In the genomic region with DNA sequence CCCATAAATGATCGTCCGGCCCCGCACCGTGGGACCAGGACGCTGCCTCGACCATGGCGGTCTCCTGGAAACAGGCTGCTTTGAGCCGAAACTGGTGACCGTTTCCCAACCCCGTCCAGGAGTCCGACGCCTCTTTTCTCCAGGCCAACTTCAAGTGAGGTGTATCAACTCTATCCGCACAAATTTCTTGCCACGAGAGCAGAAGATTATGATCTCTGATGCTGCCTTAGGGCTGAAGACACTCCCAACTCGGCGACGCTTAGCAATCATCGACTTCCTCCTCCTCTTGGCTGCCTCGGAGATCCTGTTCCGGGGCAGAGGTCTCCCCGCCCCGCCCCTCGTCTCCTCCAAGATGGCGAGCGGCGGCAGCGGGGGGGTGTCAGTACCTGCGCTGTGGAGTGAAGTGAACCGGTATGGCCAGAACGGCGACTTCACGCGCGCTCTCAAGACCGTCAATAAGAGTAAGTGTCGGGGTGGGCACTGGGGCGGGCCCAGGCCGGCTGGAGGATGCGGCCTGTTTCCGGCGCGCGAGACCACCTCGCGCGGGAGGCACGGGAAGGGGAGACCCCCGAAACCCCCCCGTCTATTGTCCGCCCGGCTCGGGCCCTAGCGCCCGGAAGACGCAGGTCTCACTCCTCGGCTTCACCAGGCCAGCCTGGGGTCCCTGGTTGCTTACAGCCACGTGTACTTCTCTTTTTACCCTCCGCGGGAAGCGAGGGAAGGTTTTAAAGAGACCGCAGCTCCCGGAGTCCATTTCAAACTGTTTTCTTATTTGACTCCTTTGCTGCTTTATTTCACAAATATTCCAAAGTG, we compare ENCODE assay signal across 1 cellular context.
TF ChIP-seq lines count a peak whose summit lies in the region.

A gene with protein sequence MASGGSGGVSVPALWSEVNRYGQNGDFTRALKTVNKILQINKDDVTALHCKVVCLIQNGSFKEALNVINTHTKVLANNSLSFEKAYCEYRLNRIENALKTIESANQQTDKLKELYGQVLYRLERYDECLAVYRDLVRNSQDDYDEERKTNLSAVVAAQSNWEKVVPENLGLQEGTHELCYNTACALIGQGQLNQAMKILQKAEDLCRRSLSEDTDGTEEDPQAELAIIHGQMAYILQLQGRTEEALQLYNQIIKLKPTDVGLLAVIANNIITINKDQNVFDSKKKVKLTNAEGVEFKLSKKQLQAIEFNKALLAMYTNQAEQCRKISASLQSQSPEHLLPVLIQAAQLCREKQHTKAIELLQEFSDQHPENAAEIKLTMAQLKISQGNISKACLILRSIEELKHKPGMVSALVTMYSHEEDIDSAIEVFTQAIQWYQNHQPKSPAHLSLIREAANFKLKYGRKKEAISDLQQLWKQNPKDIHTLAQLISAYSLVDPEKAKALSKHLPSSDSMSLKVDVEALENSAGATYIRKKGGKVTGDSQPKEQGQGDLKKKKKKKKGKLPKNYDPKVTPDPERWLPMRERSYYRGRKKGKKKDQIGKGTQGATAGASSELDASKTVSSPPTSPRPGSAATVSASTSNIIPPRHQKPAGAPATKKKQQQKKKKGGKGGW (plus strand): TSS at position 334 of the 813 bp plus-strand sequence. CDS start 19 bp downstream, at position 353.

TF ChIP-seq in HepG2, 621 proteins besides CTCF, POLR2A, EP300 and RAD21 (continued from another document and continues in another):
- TF ChIP-seq ETS1 (CRISPR knock-in tag; IDR thresholded peaks at IDR 0.05) (no peak), ZNF260 (CRISPR knock-in tag; IDR thresholded peaks at IDR 0.05; ENCODE audit: borderline replicate concordance, low read depth) (no peak), KDM5A (IDR thresholded peaks at IDR 0.05; ENCODE audit: borderline replicate concordance, low read length) (peak; percentile 73), ZNF552 (CRISPR knock-in tag; IDR thresholded peaks at IDR 0.05; ENCODE audit: borderline replicate concordance) (no peak), RXRA (CRISPR knock-in tag; IDR thresholded peaks at IDR 0.05) (peak; percentile 60), AKAP8 (CRISPR knock-in tag; IDR thresholded peaks at IDR 0.05) (no peak), ZMYM3 (CRISPR knock-in tag; IDR thresholded peaks at IDR 0.05) (no peak), ATF7 (IDR thresholded peaks at IDR 0.05) (no peak), ATF7 (CRISPR knock-in tag; IDR thresholded peaks at IDR 0.05) (no peak), THYN1 (CRISPR knock-in tag; IDR thresholded peaks at IDR 0.05; ENCODE audit: borderline replicate concordance, low read depth) (no peak), ZNF709 (CRISPR knock-in tag; IDR thresholded peaks at IDR 0.05) (no peak), ELF1 (CRISPR knock-in tag; IDR thresholded peaks at IDR 0.05) (peak; percentile 81), ZNF619 (CRISPR knock-in tag; IDR thresholded peaks at IDR 0.05) (0 out of 2 replicates have a peak, but pooled peaks have one; percentile 70), EZH2 (conservative IDR thresholded peaks at IDR 0.05; ENCODE audit: low read depth, low read length) (no peak), FOXA1 (IDR thresholded peaks at IDR 0.05) (no peak), FOXA1 (CRISPR knock-in tag; IDR thresholded peaks at IDR 0.05) (0 out of 2 replicates have a peak, but pooled peaks have one; percentile 8), RCOR2 (CRISPR knock-in tag; IDR thresholded peaks at IDR 0.05) (no peak), ZNF205 (CRISPR knock-in tag; IDR thresholded peaks at IDR 0.05) (no peak), ARNT (IDR thresholded peaks at IDR 0.05) (no peak), JUND (CRISPR knock-in tag; IDR thresholded peaks at IDR 0.05) (no peak), ZNF256 (CRISPR knock-in tag; conservative IDR thresholded peaks at IDR 0.05) (no peak), MLX (CRISPR knock-in tag; IDR thresholded peaks at IDR 0.05) (no peak), RORA (CRISPR knock-in tag; IDR thresholded peaks at IDR 0.05) (no peak), ELF3 (CRISPR knock-in tag; IDR thresholded peaks at IDR 0.05) (peak; percentile 84), FOXA3 (CRISPR knock-in tag; IDR thresholded peaks at IDR 0.05) (peak; percentile 27; the same call in 1 of the 2 replicates), ZFP36 (IDR thresholded peaks at IDR 0.05; ENCODE audit: borderline replicate concordance, low read depth, low read length, partially characterized antibody) (no peak), CEBPB (IDR thresholded peaks at IDR 0.05; ENCODE audit: borderline replicate concordance, low read depth, low read length) (no peak), MBNL3 (CRISPR knock-in tag; conservative IDR thresholded peaks at IDR 0.05) (no peak), ZNF775 (CRISPR knock-in tag; IDR thresholded peaks at IDR 0.05; ENCODE audit: borderline replicate concordance) (no peak), HIC2 (CRISPR knock-in tag; IDR thresholded peaks at IDR 0.05; ENCODE audit: low read depth) (no peak), SCMH1 (CRISPR knock-in tag; IDR thresholded peaks at IDR 0.05; ENCODE audit: borderline replicate concordance) (no peak), RFXANK (CRISPR knock-in tag; IDR thresholded peaks at IDR 0.05) (0 out of 2 replicates have a peak, but pooled peaks have one; percentile 42), KMT2A (CRISPR knock-in tag; IDR thresholded peaks at IDR 0.05) (peak; percentile 86), HMG20B (CRISPR knock-in tag; conservative IDR thresholded peaks at IDR 0.05) (no peak), ZNF333 (CRISPR knock-in tag; IDR thresholded peaks at IDR 0.05; ENCODE audit: borderline replicate concordance) (no peak; the same call in 1 of the 2 replicates)
- TF ChIP-seq, protein P1, sequence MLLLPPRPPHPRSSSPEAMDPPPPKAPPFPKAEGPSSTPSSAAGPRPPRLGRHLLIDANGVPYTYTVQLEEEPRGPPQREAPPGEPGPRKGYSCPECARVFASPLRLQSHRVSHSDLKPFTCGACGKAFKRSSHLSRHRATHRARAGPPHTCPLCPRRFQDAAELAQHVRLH (CRISPR knock-in tag; IDR thresholded peaks at IDR 0.05; ENCODE audit: borderline replicate concordance, low read depth): no peak
- TF ChIP-seq, protein P2, sequence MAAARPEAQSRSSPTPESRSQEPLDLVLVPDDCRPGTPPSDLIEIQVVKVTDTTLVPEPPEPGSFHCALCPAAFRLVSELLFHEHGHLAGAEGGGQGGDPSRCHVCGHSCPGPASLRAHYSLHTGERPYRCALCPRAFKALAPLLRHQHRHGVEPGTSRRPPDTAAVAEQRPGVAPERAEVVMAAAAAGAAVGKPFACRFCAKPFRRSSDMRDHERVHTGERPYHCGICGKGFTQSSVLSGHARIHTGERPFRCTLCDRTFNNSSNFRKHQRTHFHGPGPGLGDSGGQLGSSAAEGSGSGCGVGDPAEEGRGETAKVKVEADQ (CRISPR knock-in tag; IDR thresholded peaks at IDR 0.05; ENCODE audit: borderline replicate concordance): no peak
- TF ChIP-seq, protein P3, sequence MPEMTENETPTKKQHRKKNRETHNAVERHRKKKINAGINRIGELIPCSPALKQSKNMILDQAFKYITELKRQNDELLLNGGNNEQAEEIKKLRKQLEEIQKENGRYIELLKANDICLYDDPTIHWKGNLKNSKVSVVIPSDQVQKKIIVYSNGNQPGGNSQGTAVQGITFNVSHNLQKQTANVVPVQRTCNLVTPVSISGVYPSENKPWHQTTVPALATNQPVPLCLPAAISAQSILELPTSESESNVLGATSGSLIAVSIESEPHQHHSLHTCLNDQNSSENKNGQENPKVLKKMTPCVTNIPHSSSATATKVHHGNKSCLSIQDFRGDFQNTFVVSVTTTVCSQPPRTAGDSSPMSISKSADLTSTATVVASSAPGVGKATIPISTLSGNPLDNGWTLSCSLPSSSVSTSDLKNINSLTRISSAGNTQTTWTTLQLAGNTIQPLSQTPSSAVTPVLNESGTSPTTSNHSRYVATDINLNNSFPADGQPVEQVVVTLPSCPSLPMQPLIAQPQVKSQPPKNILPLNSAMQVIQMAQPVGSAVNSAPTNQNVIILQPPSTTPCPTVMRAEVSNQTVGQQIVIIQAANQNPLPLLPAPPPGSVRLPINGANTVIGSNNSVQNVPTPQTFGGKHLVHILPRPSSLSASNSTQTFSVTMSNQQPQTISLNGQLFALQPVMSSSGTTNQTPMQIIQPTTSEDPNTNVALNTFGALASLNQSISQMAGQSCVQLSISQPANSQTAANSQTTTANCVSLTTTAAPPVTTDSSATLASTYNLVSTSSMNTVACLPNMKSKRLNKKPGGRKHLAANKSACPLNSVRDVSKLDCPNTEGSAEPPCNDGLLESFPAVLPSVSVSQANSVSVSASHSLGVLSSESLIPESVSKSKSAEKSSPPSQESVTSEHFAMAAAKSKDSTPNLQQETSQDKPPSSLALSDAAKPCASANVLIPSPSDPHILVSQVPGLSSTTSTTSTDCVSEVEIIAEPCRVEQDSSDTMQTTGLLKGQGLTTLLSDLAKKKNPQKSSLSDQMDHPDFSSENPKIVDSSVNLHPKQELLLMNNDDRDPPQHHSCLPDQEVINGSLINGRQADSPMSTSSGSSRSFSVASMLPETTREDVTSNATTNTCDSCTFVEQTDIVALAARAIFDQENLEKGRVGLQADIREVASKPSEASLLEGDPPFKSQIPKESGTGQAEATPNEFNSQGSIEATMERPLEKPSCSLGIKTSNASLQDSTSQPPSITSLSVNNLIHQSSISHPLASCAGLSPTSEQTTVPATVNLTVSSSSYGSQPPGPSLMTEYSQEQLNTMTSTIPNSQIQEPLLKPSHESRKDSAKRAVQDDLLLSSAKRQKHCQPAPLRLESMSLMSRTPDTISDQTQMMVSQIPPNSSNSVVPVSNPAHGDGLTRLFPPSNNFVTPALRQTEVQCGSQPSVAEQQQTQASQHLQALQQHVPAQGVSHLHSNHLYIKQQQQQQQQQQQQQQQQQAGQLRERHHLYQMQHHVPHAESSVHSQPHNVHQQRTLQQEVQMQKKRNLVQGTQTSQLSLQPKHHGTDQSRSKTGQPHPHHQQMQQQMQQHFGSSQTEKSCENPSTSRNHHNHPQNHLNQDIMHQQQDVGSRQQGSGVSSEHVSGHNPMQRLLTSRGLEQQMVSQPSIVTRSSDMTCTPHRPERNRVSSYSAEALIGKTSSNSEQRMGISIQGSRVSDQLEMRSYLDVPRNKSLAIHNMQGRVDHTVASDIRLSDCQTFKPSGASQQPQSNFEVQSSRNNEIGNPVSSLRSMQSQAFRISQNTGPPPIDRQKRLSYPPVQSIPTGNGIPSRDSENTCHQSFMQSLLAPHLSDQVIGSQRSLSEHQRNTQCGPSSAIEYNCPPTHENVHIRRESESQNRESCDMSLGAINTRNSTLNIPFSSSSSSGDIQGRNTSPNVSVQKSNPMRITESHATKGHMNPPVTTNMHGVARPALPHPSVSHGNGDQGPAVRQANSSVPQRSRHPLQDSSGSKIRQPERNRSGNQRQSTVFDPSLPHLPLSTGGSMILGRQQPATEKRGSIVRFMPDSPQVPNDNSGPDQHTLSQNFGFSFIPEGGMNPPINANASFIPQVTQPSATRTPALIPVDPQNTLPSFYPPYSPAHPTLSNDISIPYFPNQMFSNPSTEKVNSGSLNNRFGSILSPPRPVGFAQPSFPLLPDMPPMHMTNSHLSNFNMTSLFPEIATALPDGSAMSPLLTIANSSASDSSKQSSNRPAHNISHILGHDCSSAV (CRISPR knock-in tag; IDR thresholded peaks at IDR 0.05; ENCODE audit: borderline replicate concordance): no peak
- TF ChIP-seq, protein P4, sequence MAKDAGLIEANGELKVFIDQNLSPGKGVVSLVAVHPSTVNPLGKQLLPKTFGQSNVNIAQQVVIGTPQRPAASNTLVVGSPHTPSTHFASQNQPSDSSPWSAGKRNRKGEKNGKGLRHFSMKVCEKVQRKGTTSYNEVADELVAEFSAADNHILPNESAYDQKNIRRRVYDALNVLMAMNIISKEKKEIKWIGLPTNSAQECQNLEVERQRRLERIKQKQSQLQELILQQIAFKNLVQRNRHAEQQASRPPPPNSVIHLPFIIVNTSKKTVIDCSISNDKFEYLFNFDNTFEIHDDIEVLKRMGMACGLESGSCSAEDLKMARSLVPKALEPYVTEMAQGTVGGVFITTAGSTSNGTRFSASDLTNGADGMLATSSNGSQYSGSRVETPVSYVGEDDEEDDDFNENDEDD (CRISPR knock-in tag; IDR thresholded peaks at IDR 0.05; ENCODE audit: borderline replicate concordance): 0 out of 2 replicates have a peak, but pooled peaks have one; percentile 47
- TF ChIP-seq, protein P5, sequence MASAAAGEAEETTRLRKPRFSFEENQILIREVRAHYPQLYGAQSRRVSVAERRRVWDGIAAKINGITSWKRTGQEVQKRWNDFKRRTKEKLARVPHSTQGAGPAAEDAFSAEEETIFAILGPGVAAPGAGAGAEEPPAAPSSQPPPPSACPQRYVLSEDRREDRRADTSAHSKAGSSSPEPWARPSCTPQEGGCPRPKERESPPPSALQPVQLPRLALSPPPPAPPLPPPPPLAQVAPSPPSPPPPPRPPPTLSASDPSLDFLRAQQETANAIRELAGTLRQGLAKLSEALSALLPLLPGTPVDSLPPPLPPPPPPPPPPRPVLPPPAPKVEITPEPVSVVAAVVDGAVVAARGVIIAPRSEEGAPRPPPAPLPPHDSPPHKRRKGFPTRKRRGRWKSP (CRISPR knock-in tag; IDR thresholded peaks at IDR 0.05): no peak
- TF ChIP-seq, protein P6, sequence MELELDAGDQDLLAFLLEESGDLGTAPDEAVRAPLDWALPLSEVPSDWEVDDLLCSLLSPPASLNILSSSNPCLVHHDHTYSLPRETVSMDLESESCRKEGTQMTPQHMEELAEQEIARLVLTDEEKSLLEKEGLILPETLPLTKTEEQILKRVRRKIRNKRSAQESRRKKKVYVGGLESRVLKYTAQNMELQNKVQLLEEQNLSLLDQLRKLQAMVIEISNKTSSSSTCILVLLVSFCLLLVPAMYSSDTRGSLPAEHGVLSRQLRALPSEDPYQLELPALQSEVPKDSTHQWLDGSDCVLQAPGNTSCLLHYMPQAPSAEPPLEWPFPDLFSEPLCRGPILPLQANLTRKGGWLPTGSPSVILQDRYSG (CRISPR knock-in tag; IDR thresholded peaks at IDR 0.05): no peak
